In the genomic region with DNA sequence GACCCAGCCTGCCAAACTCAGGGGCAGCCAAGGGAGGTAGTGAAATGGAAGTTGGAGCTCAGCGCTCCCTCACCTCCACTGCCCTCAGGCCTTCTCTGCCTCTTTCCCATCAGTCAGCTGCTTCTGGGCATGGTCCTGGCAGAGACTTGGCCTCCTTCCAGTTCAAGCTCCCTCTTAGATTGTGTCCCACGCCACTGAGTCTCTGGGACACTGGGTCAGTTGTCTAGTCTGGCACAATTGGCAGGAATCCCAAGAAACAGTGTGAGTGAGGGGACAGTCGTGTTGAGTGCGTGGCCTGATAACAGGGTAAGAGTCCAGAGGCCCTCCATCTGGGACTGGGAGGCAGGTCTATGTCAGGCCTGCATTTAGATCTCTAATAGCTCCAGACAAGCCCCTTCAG, we compare ENCODE assay signal across 1 cellular context.
A peak's percentile ranks its signal among the peaks of the same experiment; 100 is the strongest.
TF ChIP-seq lines count a peak whose summit lies in the region.

No MANE protein-coding gene starts in this region.

TF ChIP-seq in SK-N-SH, 30 proteins besides CTCF, POLR2A, EP300 and RAD21:
- TF ChIP-seq CHD2 (IDR thresholded peaks at IDR 0.05; ENCODE audit: low read length, partially characterized antibody) (peak; percentile 13), IRF3 (IDR thresholded peaks at IDR 0.05; ENCODE audit: low read depth, low read length) (no peak), NFIC (IDR thresholded peaks at IDR 0.05; ENCODE audit: borderline replicate concordance) (0 out of 2 replicates have a peak, but pooled peaks have one; percentile 10), MXI1 (IDR thresholded peaks at IDR 0.05; ENCODE audit: low read depth, low read length) (no peak), GATA2 (CRISPR knock-in tag; IDR thresholded peaks at IDR 0.05) (peak; percentile 53), SIN3A (IDR thresholded peaks at IDR 0.05; ENCODE audit: borderline replicate concordance, low read depth, low read length) (no peak), POLR2AphosphoS5 (IDR thresholded peaks at IDR 0.05; ENCODE audit: low read depth, low read length) (no peak), FOXJ3 (CRISPR knock-in tag; IDR thresholded peaks at IDR 0.05) (0 out of 2 replicates have a peak, but pooled peaks have one; percentile 35)
- TF ChIP-seq, protein P1, sequence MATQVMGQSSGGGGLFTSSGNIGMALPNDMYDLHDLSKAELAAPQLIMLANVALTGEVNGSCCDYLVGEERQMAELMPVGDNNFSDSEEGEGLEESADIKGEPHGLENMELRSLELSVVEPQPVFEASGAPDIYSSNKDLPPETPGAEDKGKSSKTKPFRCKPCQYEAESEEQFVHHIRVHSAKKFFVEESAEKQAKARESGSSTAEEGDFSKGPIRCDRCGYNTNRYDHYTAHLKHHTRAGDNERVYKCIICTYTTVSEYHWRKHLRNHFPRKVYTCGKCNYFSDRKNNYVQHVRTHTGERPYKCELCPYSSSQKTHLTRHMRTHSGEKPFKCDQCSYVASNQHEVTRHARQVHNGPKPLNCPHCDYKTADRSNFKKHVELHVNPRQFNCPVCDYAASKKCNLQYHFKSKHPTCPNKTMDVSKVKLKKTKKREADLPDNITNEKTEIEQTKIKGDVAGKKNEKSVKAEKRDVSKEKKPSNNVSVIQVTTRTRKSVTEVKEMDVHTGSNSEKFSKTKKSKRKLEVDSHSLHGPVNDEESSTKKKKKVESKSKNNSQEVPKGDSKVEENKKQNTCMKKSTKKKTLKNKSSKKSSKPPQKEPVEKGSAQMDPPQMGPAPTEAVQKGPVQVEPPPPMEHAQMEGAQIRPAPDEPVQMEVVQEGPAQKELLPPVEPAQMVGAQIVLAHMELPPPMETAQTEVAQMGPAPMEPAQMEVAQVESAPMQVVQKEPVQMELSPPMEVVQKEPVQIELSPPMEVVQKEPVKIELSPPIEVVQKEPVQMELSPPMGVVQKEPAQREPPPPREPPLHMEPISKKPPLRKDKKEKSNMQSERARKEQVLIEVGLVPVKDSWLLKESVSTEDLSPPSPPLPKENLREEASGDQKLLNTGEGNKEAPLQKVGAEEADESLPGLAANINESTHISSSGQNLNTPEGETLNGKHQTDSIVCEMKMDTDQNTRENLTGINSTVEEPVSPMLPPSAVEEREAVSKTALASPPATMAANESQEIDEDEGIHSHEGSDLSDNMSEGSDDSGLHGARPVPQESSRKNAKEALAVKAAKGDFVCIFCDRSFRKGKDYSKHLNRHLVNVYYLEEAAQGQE (IDR thresholded peaks at IDR 0.05; ENCODE audit: low read depth, low read length): no peak
TF ChIP-seq in SK-N-SH: peak in this region for 4.
